ENCODE assay signal across 20 cellular contexts in the genomic region with DNA sequence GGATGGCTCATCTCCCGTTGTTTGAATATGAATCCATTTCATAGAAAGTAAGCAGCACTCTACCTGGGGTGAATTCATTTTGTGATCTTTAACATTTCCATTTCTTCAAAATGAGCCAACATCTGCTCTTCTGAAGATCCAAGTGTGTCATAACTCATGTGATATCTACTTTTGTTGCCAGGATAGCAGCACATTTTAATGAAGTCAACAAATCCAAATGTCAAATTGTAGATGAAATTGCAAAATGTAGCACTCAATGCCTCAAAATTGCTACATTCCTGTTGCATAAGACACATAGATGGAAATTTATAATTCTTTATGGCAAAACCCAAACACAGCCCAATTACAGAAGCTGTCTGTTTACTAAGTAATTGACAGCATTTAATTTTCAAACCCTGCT.
"Had no signal": no experiment of that assay in that cellular context is flagged by ENCODE, and none has a peak within 500 bp of the region (broad histone marks: within the 10 kb centered on the region; RNA-seq: fewer than 3 reads in every experiment).

No MANE protein-coding gene starts in this region.

- H3K4me1 ChIP-seq: colonic mucosa, heart right ventricle, right atrium auricular region, sigmoid colon, suprapubic skin, thyroid gland had no signal

- ATAC-seq: heart right ventricle, left lobe of liver, mucosa of descending colon, natural killer cell had no signal

- H3K9me3 ChIP-seq: colonic mucosa, ovary, thyroid gland had no signal

- H3K36me3 ChIP-seq: colonic mucosa, heart right ventricle, ovary, right atrium auricular region, sigmoid colon, suprapubic skin, thyroid gland had no signal

- H3K27me3 ChIP-seq: colonic mucosa, heart right ventricle, ovary, right atrium auricular region, sigmoid colon, suprapubic skin, thyroid gland had no signal

- DNase-seq: cerebellar nuclear complex; colonic mucosa; dermis blood vessel endothelial cell; effector CD4-positive, alpha-beta T cell; endodermal cell; heart right ventricle; hypothalamus; islet precursor cell; mammary epithelial cell; mucosa of descending colon; natural killer cell; ovary; sigmoid colon; small intestine; stimulated activated CD4-positive, alpha-beta T cell treated with anti-CD3 and anti-CD28 coated beads, Interleukin-12 subunit alpha, Interleukin-12 subunit beta, amount 100 ng/mL, for 4 hours; stimulated activated naive CD4-positive, alpha-beta T cell treated with Interleukin-2 at 50 U/mL for 16 hours; thyroid gland had no signal

- H3K4me3 ChIP-seq: colonic mucosa, heart right ventricle, mucosa of descending colon, ovary, right atrium auricular region, sigmoid colon, suprapubic skin, thyroid gland had no signal

- H3K27ac ChIP-seq: colonic mucosa, heart right ventricle, ovary, right atrium auricular region, sigmoid colon, suprapubic skin, thyroid gland had no signal
